In the genomic region with DNA sequence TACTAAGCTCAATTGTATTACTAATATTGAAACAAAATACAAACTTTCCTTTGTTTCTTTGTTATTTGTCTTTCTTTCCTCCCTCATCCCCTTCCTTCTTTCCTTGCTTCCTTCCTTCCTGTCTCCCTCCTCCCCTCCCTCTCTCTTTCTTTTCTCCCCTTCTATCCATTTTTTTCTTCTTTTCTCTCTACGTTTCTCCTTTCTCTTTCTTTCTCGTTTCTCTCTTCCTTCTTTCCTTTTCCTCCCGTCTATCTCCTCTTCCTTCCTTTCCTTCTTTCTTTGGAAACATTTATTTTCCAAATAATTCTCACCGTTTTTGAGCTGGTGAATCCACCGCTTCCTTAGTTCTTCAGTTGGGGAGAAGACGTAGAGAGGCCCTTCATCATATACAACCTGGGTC, we compare ENCODE assay signal across 14 cellular contexts. TPM values are rescaled to one million over a fixed set of nuclear protein-coding genes. Genes with fewer than 3 reads are reported as not detected.
DNase-seq lines count a peak whose midpoint lies in the region; ATAC-seq and TF ChIP-seq lines count a peak whose summit lies in the region.
"Had no signal": no experiment of that assay in that cellular context is flagged by ENCODE, and none has a peak within 500 bp of the region (broad histone marks: within the 10 kb centered on the region; RNA-seq: fewer than 3 reads in every experiment).

No MANE protein-coding gene starts in this region.

- intact Hi-C loops in OCI-LY7 (cut with micrococcal nuclease; ENCODE audit: unreplicated experiment) (loop anchor here (2.0 kb wide), 1 partner anchor 15 kb away; no protein-coding TSS in a partner anchor), cardiac septum (cut with DNase I) (no loop called here)

- H3K36me3 Mint-ChIP-seq in memory B cell: peaks cover 12% of the 10 kb centered on the region
- H3K36me3 Mint-ChIP-seq in stimulated activated effector memory CD8-positive, alpha-beta T cell treated with anti-CD3 and anti-CD28 coated beads, Interleukin-12 subunit alpha, Interleukin-12 subunit beta, amount 100 ng/mL, for 72 hours: no peaks in the 10 kb centered on the region

- H3F3A ChIP-seq in DOHH2 (ENCODE audit: control insufficient read depth, insufficient read depth): peaks cover 19% of the 10 kb centered on the region

- peak overlapping the region; percentile 29 for H3K4me3 Mint-ChIP-seq in memory B cell
- no peak overlapping the region for H3K4me3 Mint-ChIP-seq in stimulated activated effector memory CD8-positive, alpha-beta T cell treated with anti-CD3 and anti-CD28 coated beads, Interleukin-12 subunit alpha, Interleukin-12 subunit beta, amount 100 ng/mL, for 72 hours
- H3K4me3 Mint-ChIP-seq: CD4-positive, alpha-beta T cell had no signal

- CTCF ChIA-PET in OCI-LY7 (lab: Charles Lee; ENCODE audit: unreplicated experiment): no interaction called here

- peak overlapping the region; percentile 75 for H3K27ac ChIP-seq in DOHH2 (ENCODE audit: low read depth, low read length)
- H3K27ac ChIP-seq in OCI-LY7 (ENCODE audit: low read depth, low read length, poor library complexity, severe bottlenecking): peak overlapping the region; percentile 96
- no peak overlapping the region for H3K27ac ChIP-seq in right atrium auricular region
- H3K27ac ChIP-seq: GM23248 had no signal

- peak overlapping the region; percentile 88 for H3K27ac Mint-ChIP-seq in memory B cell
- H3K27ac Mint-ChIP-seq in stimulated activated effector memory CD8-positive, alpha-beta T cell treated with anti-CD3 and anti-CD28 coated beads, Interleukin-12 subunit alpha, Interleukin-12 subunit beta, amount 100 ng/mL, for 72 hours: no peak overlapping the region
- H3K27ac Mint-ChIP-seq: CD4-positive, alpha-beta T cell had no signal

- POLR2A ChIA-PET in OCI-LY7 (lab: Charles Lee): interaction anchor here (2.5 to 4.7 kb wide), 2 partner anchors 12 to 15 kb away, joined by 17 to 34 read pairs; a partner anchor contains a TSS

- no peak overlapping the region for H2AFZ ChIP-seq in OCI-LY7 (ENCODE audit: low read length)
- H2AFZ ChIP-seq: GM23248 had no signal

- H3K27me3 ChIP-seq in DOHH2 (ENCODE audit: control insufficient read depth, low read length) (no peaks in the 10 kb centered on the region), right atrium auricular region (no peaks in the 10 kb centered on the region)

- peak overlapping the region; percentile 8; the same call in 1 of the 2 replicates for H3K4me3 ChIP-seq in DOHH2 (ENCODE audit: low read length)
- no peak overlapping the region for H3K4me3 ChIP-seq in OCI-LY7 (ENCODE audit: low read depth, low read length, poor library complexity, severe bottlenecking)
- H3K4me3 ChIP-seq in right atrium auricular region: no peak overlapping the region
- H3K4me3 ChIP-seq: GM23248 had no signal

- no TSS peak for BruUV-seq in OCI-LY7 (replicated peaks; lab: Mats Ljungman, UMichigan)

- H4K20me1 ChIP-seq in DOHH2 (ENCODE audit: control insufficient read depth, insufficient read depth, low read depth, low read length) (no peaks in the 10 kb centered on the region), OCI-LY7 (ENCODE audit: insufficient read depth, low read length) (no peaks in the 10 kb centered on the region)

- H3K36me3 ChIP-seq in DOHH2 (ENCODE audit: control insufficient read depth, low read length): peaks cover 70% of the 10 kb centered on the region
- peaks cover 91% of the 10 kb centered on the region for H3K36me3 ChIP-seq in OCI-LY7 (ENCODE audit: insufficient read depth, low read length)
- no peaks in the 10 kb centered on the region for H3K36me3 ChIP-seq in right atrium auricular region

- no peak for DNase-seq in OCI-LY7 (ENCODE audit: low spot score)
- no peak for DNase-seq in memory B cell (ENCODE audit: low spot score in 2 of 2)
- DNase-seq in stimulated activated effector memory CD8-positive, alpha-beta T cell treated with anti-CD3 and anti-CD28 coated beads, Interleukin-12 subunit alpha, Interleukin-12 subunit beta, amount 100 ng/mL, for 72 hours (ENCODE audit: low spot score in 2 of 2): no peak
- no peak for DNase-seq in cardiac septum (ENCODE audit: low spot score)
- DNase-seq in right atrium auricular region (ENCODE audit: low spot score): no peak
- DNase-seq: C1 segment of cervical spinal cord; Calu3; CD4-positive, alpha-beta T cell; DMS 273 treated with DMSO at 0.1 percent for 48 hours; GM23248; KBM-7 had no signal

- H3K4me2 ChIP-seq in DOHH2 (ENCODE audit: low read length) (peak overlapping the region; percentile 77), OCI-LY7 (ENCODE audit: low read length) (peak overlapping the region; percentile 84)

- no peak for ATAC-seq in memory B cell (ENCODE audit: low read depth)
- ATAC-seq in stimulated activated effector memory CD8-positive, alpha-beta T cell treated with anti-CD3 and anti-CD28 coated beads, Interleukin-12 subunit alpha, Interleukin-12 subunit beta, amount 100 ng/mL, for 72 hours: no peak
- no peak for ATAC-seq in GM19397 (IDR thresholded peaks at IDR 0.05; ENCODE audit: unreplicated experiment)

- H3K79me2 ChIP-seq in DOHH2 (ENCODE audit: control insufficient read depth, low read length) (peaks cover 16% of the 10 kb centered on the region), OCI-LY7 (ENCODE audit: insufficient read depth, low read depth, low read length) (peaks cover 36% of the 10 kb centered on the region; the same call in 1 of the 2 replicates)

- H3K4me1 Mint-ChIP-seq in memory B cell: peaks cover 18% of the 10 kb centered on the region
- no peaks in the 10 kb centered on the region for H3K4me1 Mint-ChIP-seq in stimulated activated effector memory CD8-positive, alpha-beta T cell treated with anti-CD3 and anti-CD28 coated beads, Interleukin-12 subunit alpha, Interleukin-12 subunit beta, amount 100 ng/mL, for 72 hours

- H3K9me3 Mint-ChIP-seq in memory B cell: no peaks in the 10 kb centered on the region
- H3K9me3 Mint-ChIP-seq in stimulated activated effector memory CD8-positive, alpha-beta T cell treated with anti-CD3 and anti-CD28 coated beads, Interleukin-12 subunit alpha, Interleukin-12 subunit beta, amount 100 ng/mL, for 72 hours: no peaks in the 10 kb centered on the region
- H3K9me3 Mint-ChIP-seq: CD4-positive, alpha-beta T cell had no signal

- peaks cover 63% of the 10 kb centered on the region for H3K4me1 ChIP-seq in DOHH2 (ENCODE audit: control insufficient read depth, low read length)
- H3K4me1 ChIP-seq in OCI-LY7 (ENCODE audit: insufficient read depth, low read length, poor library complexity, severe bottlenecking): peaks cover 56% of the 10 kb centered on the region
- no peaks in the 10 kb centered on the region for H3K4me1 ChIP-seq in right atrium auricular region

- H3K9me3 ChIP-seq in DOHH2 (ENCODE audit: control insufficient read depth, insufficient read depth, low read length) (no peaks in the 10 kb centered on the region), OCI-LY7 (ENCODE audit: low read length) (no peaks in the 10 kb centered on the region), right atrium auricular region (no peaks in the 10 kb centered on the region)

- H3K9me2 ChIP-seq in DOHH2 (replicated peaks; ENCODE audit: control insufficient read depth, low read length): no peaks in the 10 kb centered on the region
- H3K9me2 ChIP-seq in OCI-LY7 (ENCODE audit: insufficient read depth, low read length): no peaks in the 10 kb centered on the region

- no peak for TF ChIP-seq CTCF in DOHH2 (IDR thresholded peaks at IDR 0.05; ENCODE audit: low read depth, low read length, poor library complexity, severe bottlenecking)
- no peak for TF ChIP-seq CTCF in OCI-LY7 (conservative IDR thresholded peaks at IDR 0.05; ENCODE audit: low read length)
- no peak for TF ChIP-seq CTCF in right atrium auricular region (IDR thresholded peaks at IDR 0.05)

- no peaks in the 10 kb centered on the region for H3K27me3 Mint-ChIP-seq in memory B cell
- H3K27me3 Mint-ChIP-seq: CD4-positive, alpha-beta T cell had no signal

RNA-seq across cellular contexts. Expression of a gene that starts 16.3 kb away (rescaled TPM):
- total RNA-seq in OCI-LY7 (2014; rRNA removed; shearing (Covaris generic)): 126 and 133 TPM in 2 replicates
- total RNA-seq in OCI-LY7 (2022) (140 and 147 TPM in 2 replicates), cardiac septum (1.3 TPM), right atrium auricular region (1 to 10 TPM; 2.1 to 2.4 TPM)
- total RNA-seq: Calu3, G401, GM23248 had no signal

RNA-seq across cellular contexts. Expression of a gene that starts 21.1 kb away (rescaled TPM):
- total RNA-seq in OCI-LY7 (2014; rRNA removed; shearing (Covaris generic)): 2,042 and 2,127 TPM in 2 replicates
- total RNA-seq in OCI-LY7 (2022) (431 and 447 TPM in 2 replicates), cardiac septum (57.5 TPM), right atrium auricular region (1,000 to 10,000 TPM in 1 of 2 donors, 100 to 1,000 TPM in 1; 495 to 1,021 TPM)

RNA-seq across cellular contexts. Expression of a gene that starts 21.1 kb away (rescaled TPM):
- total RNA-seq in OCI-LY7 (2014; rRNA removed; shearing (Covaris generic)): 11.0 and 14.9 TPM in 2 replicates
- total RNA-seq in OCI-LY7 (2022) (29.3 and 33.5 TPM in 2 replicates), cardiac septum (24.8 TPM), right atrium auricular region (1 to 10 TPM; 4.5 to 6.3 TPM)

RNA-seq across cellular contexts. Expression of a gene that starts 38.0 kb away (rescaled TPM):
- total RNA-seq in OCI-LY7 (2014; rRNA removed; shearing (Covaris generic)): 47.6 and 51.1 TPM in 2 replicates
- total RNA-seq in OCI-LY7 (2022) (48.7 and 49.4 TPM in 2 replicates), cardiac septum (6.8 TPM), right atrium auricular region (10 to 100 TPM in 1 of 2 donors, 1 to 10 TPM in 1; 9.7 to 11.8 TPM)

RNA-seq across cellular contexts. Expression of a gene that starts 38.3 kb away (rescaled TPM):
- 23.5 and 29.3 TPM in 2 replicates for total RNA-seq in OCI-LY7 (2014; rRNA removed; shearing (Covaris generic))
- total RNA-seq in OCI-LY7 (2022): 33.1 and 38.1 TPM in 2 replicates
- 55.6 TPM for total RNA-seq in cardiac septum
- total RNA-seq in right atrium auricular region: 10 to 100 TPM; 40.5 to 48.5 TPM

Comparison
In these comparisons a context has a peak if more than half of its experiments do, and no peak if none do; other contexts are left out.
1. H3K27ac ChIP-seq: peak in DOHH2 (single experiment) and OCI-LY7 (single experiment); none in right atrium auricular region (0 of 2).
2. RNA of a gene that starts 16.3 kb away (total RNA-seq): 126 to 147 TPM in OCI-LY7; 2.1 to 2.4 TPM in right atrium auricular region and 1.3 TPM in cardiac septum (single experiment); every median in the first group is over 10 times any median in the second.